11 cellular contexts compared by ENCODE assay signal in the genomic region with DNA sequence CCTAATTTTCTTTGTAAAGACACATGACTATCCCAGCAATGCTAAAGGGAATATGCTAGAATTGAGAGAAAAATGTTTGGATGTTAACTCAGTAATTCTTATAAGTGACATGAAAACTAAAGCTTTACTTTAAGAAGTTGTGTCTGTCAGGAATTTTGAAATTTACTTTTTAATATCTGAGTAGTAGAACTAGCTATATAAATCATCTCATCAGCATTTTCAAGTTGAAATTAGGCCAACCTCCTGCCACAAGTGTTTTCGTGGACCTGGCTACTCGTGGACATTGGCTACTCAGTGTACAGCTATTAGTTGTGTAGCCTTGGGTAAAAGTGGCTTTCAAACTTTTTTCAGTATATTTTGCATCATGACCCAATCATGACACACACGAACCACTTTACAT.
DNase-seq lines count a peak whose midpoint lies in the region; ATAC-seq and TF ChIP-seq lines count a peak whose summit lies in the region.
"Had no signal": no experiment of that assay in that cellular context is flagged by ENCODE, and none has a peak within 500 bp of the region (broad histone marks: within the 10 kb centered on the region; RNA-seq: fewer than 3 reads in every experiment).

No MANE protein-coding gene starts in this region.

- no peaks in the 10 kb centered on the region for H3K36me3 Mint-ChIP-seq in MCF 10A (ENCODE audit: insufficient read depth, unreplicated experiment)
- peaks cover 20% of the 10 kb centered on the region for H3K36me3 Mint-ChIP-seq in activated naive CD8-positive, alpha-beta T cell treated with anti-CD3 and anti-CD28 coated beads, Interleukin-2, amount 10 ng/mL, durations not matched to agents 7 days and 5 days
- peaks cover 3% of the 10 kb centered on the region for H3K36me3 Mint-ChIP-seq in type B pancreatic cell

- TF ChIP-seq CTCF in breast epithelium (IDR thresholded peaks at IDR 0.05): no peak
- TF ChIP-seq CTCF in MCF 10A (IDR thresholded peaks at IDR 0.05; ENCODE audit: unreplicated experiment): no peak
- TF ChIP-seq CTCF in type B pancreatic cell (conservative IDR thresholded peaks at IDR 0.05): no peak
- TF ChIP-seq CTCF in tibial artery (IDR thresholded peaks at IDR 0.05): no peak
- no peak for TF ChIP-seq CTCF in ovary (IDR thresholded peaks at IDR 0.05)

- POLR2A ChIA-PET in MCF 10A (lab: Yijun Ruan, JAX): interaction anchor here (0.6 to 0.7 kb wide), 3 partner anchors 30 to 793 kb away, joined by 3 to 4 read pairs (median 3); partner anchors contain the start of gene PDCD4
- POLR2A ChIA-PET in activated naive CD8-positive, alpha-beta T cell treated with anti-CD3 and anti-CD28 coated beads, Interleukin-2, amount 10 ng/mL, durations not matched to agents 7 days and 5 days (lab: Charles Lee): interaction anchor here (3.8 kb wide), 1 partner anchor 70 kb away, joined by 32 read pairs; the partner anchor contains the start of gene ADD3

- H3K27me3 ChIP-seq in breast epithelium: no peaks in the 10 kb centered on the region
- no peaks in the 10 kb centered on the region for H3K27me3 ChIP-seq in muscle layer of duodenum (ENCODE audit: low read depth, low read length)
- no peaks in the 10 kb centered on the region for H3K27me3 ChIP-seq in tibial artery
- H3K27me3 ChIP-seq in ovary: no peaks in the 10 kb centered on the region

- H3K4me3 Mint-ChIP-seq in MCF 10A (ENCODE audit: unreplicated experiment) (no peak overlapping the region), type B pancreatic cell (peak overlapping the region; percentile 6)
- H3K4me3 Mint-ChIP-seq in activated naive CD8-positive, alpha-beta T cell treated with anti-CD3 and anti-CD28 coated beads, Interleukin-2, amount 10 ng/mL, durations not matched to agents 7 days and 5 days: peak overlapping the region; percentile 94

- H3K4me3 ChIP-seq in breast epithelium (no peak overlapping the region), muscle layer of duodenum (ENCODE audit: low read depth in 1 of 2, low read length in 2 of 2) (no peak overlapping the region), tibial artery (no peak overlapping the region), ovary (no peak overlapping the region)

- intact Hi-C loops in breast epithelium (cut with DNase I; ENCODE audit: low total_unique reads) (no loop called here), MCF 10A (cut with micrococcal nuclease) (no loop called here), tibial artery (cut with DNase I; ENCODE audit: low total_unique reads) (no loop called here), ovary (cut with DNase I) (no loop called here)

- no peak overlapping the region for H3K27ac Mint-ChIP-seq in MCF 10A (ENCODE audit: low read depth, unreplicated experiment)
- peak overlapping the region; percentile 95 for H3K27ac Mint-ChIP-seq in activated naive CD8-positive, alpha-beta T cell treated with anti-CD3 and anti-CD28 coated beads, Interleukin-2, amount 10 ng/mL, durations not matched to agents 7 days and 5 days
- H3K27ac Mint-ChIP-seq in type B pancreatic cell: no peak overlapping the region

- CTCF ChIA-PET in MCF 10A (lab: Yijun Ruan, JAX): interaction anchor here (0.6 to 1.1 kb wide), 4 partner anchors 59 to 194 kb away, joined by 3 to 5 read pairs (median 4); no protein-coding TSS in a partner anchor

- H3K4me1 ChIP-seq in breast epithelium (peaks cover 0 to 28% of the 10 kb centered on the region in 2 donors), muscle layer of duodenum (ENCODE audit: control insufficient read depth in 1 of 2, insufficient read depth in 2 of 2, low read length in 2 of 2) (peaks cover 23 to 39% of the 10 kb centered on the region in 2 donors), tibial artery (peaks cover 0 to 87% (median 45%) of the 10 kb centered on the region in 4 donors), ovary (ENCODE audit: insufficient read depth) (peaks cover 20% of the 10 kb centered on the region)
- H3K4me1 ChIP-seq: parathyroid adenoma had no signal

- no peaks in the 10 kb centered on the region for H3K9me3 ChIP-seq in breast epithelium
- H3K9me3 ChIP-seq in muscle layer of duodenum (ENCODE audit: control insufficient read depth in 1 of 2, low read length in 2 of 2): no peaks in the 10 kb centered on the region
- no peaks in the 10 kb centered on the region for H3K9me3 ChIP-seq in tibial artery
- no peaks in the 10 kb centered on the region for H3K9me3 ChIP-seq in ovary

- no peaks in the 10 kb centered on the region for H3K36me3 ChIP-seq in breast epithelium
- H3K36me3 ChIP-seq in muscle layer of duodenum (ENCODE audit: control insufficient read depth in 1 of 2, insufficient read depth in 2 of 2, low read length in 2 of 2): no peaks in the 10 kb centered on the region
- H3K36me3 ChIP-seq in tibial artery: no peaks in the 10 kb centered on the region
- H3K36me3 ChIP-seq in ovary: no peaks in the 10 kb centered on the region

- 66 to 86% (median 79%) methylated on average over 3 of the region's 3 CpGs for WGBS in ovary, 3 donors

- H3K27ac ChIP-seq in breast epithelium: peak overlapping the region; percentile 71 to 74
- H3K27ac ChIP-seq in muscle layer of duodenum (ENCODE audit: low read length): peak overlapping the region; percentile 82
- peak overlapping the region in 1 of 2 donors; percentile 45 for H3K27ac ChIP-seq in tibial artery
- H3K27ac ChIP-seq in ovary: peak overlapping the region in 1 of 2 donors; percentile 32
- H3K27ac ChIP-seq: parathyroid adenoma had no signal

- H3K4me1 Mint-ChIP-seq in MCF 10A (ENCODE audit: insufficient read depth, unreplicated experiment) (peaks cover 38% of the 10 kb centered on the region), type B pancreatic cell (ENCODE audit: unreplicated experiment) (peaks cover 64% of the 10 kb centered on the region)
- H3K4me1 Mint-ChIP-seq in activated naive CD8-positive, alpha-beta T cell treated with anti-CD3 and anti-CD28 coated beads, Interleukin-2, amount 10 ng/mL, durations not matched to agents 7 days and 5 days: peaks cover 79% of the 10 kb centered on the region

- DNase-seq in breast epithelium (ENCODE audit: low spot score in 2 of 2): no peak
- no peak for DNase-seq in MCF 10A (ENCODE audit: unreplicated experiment)
- DNase-seq in activated naive CD8-positive, alpha-beta T cell treated with anti-CD3 and anti-CD28 coated beads, Interleukin-2, amount 10 ng/mL, durations not matched to agents 7 days and 5 days: no peak
- no peak for DNase-seq in type B pancreatic cell (ENCODE audit: extremely low spot score, unreplicated experiment)
- DNase-seq in tibial artery: no peak
- no peak for DNase-seq in ovary
- DNase-seq in NCI-H446 (lab: John Stamatoyannopoulos, UW): no peak
- DNase-seq: NCI-H1048, NCI-H526 had no signal

- H3K27me3 Mint-ChIP-seq in MCF 10A (ENCODE audit: insufficient read depth, unreplicated experiment): no peaks in the 10 kb centered on the region
- H3K27me3 Mint-ChIP-seq in activated naive CD8-positive, alpha-beta T cell treated with anti-CD3 and anti-CD28 coated beads, Interleukin-2, amount 10 ng/mL, durations not matched to agents 7 days and 5 days: no peaks in the 10 kb centered on the region
- H3K27me3 Mint-ChIP-seq in type B pancreatic cell: no peaks in the 10 kb centered on the region

- BruUV-seq in MCF 10A (replicated peaks; lab: Mats Ljungman, UMichigan): no TSS peak

- ATAC-seq in activated naive CD8-positive, alpha-beta T cell treated with anti-CD3 and anti-CD28 coated beads, Interleukin-2, amount 10 ng/mL, durations not matched to agents 7 days and 5 days (ENCODE audit: low read depth): no peak

- no peak for TF ChIP-seq POLR2A in breast epithelium (IDR thresholded peaks at IDR 0.05)
- no peak for TF ChIP-seq POLR2A in ovary (IDR thresholded peaks at IDR 0.05)

- peaks cover 8% of the 10 kb centered on the region for H3K9me3 Mint-ChIP-seq in MCF 10A (ENCODE audit: unreplicated experiment)
- H3K9me3 Mint-ChIP-seq in activated naive CD8-positive, alpha-beta T cell treated with anti-CD3 and anti-CD28 coated beads, Interleukin-2, amount 10 ng/mL, durations not matched to agents 7 days and 5 days: peaks cover 4% of the 10 kb centered on the region
- peaks cover 8% of the 10 kb centered on the region for H3K9me3 Mint-ChIP-seq in type B pancreatic cell

- no peak for TF ChIP-seq EP300 in ovary (IDR thresholded peaks at IDR 0.05)
